Comparison of ENCODE assay signal across 1 cellular context in the genomic region with DNA sequence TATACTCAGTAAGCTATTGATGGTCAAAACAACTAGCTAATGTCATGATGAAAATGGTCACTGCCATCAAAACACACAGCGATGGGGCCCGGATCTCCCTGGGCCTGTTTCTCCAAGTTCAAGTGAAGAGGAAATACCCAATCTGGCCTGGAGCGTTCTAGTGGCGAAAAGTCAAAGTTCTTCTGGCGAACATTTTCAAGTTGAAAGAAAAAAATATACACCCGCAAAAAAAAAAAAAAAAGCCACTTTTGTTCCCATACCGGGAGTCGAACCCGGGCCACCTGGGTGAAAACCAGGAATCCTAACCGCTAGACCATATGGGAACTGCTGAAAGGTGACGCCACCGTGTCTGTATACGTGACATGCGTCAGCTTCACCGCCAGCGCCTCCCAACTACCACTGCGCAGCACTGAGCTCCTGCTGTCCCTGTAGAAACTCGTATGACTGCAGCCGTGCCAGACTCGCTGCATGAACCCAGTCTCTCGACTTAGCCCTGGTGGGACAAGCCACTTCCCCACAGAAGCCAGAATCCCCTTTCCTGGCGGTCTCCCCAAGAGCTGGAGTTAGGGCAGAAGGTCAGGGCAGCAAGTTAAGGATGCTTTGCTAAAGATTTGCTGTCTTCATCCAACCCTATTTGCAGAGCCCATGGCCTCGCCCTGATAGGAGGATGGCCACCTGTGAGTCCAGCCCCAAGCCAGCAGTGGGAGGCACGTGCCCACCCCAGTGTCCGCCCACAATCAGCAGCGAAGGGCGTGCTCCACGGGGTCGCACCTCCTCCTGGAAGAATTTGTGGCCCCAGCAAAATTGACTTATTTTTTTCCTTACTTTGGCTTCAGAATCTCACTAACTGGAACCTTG.
TF ChIP-seq lines count a peak whose summit lies in the region.

No MANE protein-coding gene starts in this region.

TF ChIP-seq in HEK293, 187 proteins besides CTCF, POLR2A, EP300 and RAD21 (continued from another document):
- TF ChIP-seq, protein P1, sequence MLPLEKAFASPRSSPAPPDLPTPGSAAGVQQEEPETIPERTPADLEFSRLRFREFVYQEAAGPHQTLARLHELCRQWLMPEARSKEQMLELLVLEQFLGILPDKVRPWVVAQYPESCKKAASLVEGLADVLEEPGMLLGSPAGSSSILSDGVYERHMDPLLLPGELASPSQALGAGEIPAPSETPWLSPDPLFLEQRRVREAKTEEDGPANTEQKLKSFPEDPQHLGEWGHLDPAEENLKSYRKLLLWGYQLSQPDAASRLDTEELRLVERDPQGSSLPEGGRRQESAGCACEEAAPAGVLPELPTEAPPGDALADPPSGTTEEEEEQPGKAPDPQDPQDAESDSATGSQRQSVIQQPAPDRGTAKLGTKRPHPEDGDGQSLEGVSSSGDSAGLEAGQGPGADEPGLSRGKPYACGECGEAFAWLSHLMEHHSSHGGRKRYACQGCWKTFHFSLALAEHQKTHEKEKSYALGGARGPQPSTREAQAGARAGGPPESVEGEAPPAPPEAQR (tag by site-specific recombination; IDR thresholded peaks at IDR 0.05): 0 out of 2 replicates have a peak, but pooled peaks have one; percentile 72
- TF ChIP-seq ZNF555 (tag by site-specific recombination; conservative IDR thresholded peaks at IDR 0.05): no peak
- TF ChIP-seq, protein P2, sequence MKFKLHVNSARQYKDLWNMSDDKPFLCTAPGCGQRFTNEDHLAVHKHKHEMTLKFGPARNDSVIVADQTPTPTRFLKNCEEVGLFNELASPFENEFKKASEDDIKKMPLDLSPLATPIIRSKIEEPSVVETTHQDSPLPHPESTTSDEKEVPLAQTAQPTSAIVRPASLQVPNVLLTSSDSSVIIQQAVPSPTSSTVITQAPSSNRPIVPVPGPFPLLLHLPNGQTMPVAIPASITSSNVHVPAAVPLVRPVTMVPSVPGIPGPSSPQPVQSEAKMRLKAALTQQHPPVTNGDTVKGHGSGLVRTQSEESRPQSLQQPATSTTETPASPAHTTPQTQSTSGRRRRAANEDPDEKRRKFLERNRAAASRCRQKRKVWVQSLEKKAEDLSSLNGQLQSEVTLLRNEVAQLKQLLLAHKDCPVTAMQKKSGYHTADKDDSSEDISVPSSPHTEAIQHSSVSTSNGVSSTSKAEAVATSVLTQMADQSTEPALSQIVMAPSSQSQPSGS (tag by site-specific recombination; IDR thresholded peaks at IDR 0.05; ENCODE audit: low read depth): no peak
- peak; percentile 92 for TF ChIP-seq TRIM28 (IDR thresholded peaks at IDR 0.05; ENCODE audit: borderline replicate concordance, low read length)
- peak; percentile 32; the same call in 1 of the 2 replicates for TF ChIP-seq KLF7 (tag by site-specific recombination; IDR thresholded peaks at IDR 0.05; ENCODE audit: borderline replicate concordance)
- TF ChIP-seq ZEB2 (tag by site-specific recombination; IDR thresholded peaks at IDR 0.05): no peak
- peak; percentile 92 for TF ChIP-seq SP2 (tag by site-specific recombination; IDR thresholded peaks at IDR 0.05)
- TF ChIP-seq, protein P3, sequence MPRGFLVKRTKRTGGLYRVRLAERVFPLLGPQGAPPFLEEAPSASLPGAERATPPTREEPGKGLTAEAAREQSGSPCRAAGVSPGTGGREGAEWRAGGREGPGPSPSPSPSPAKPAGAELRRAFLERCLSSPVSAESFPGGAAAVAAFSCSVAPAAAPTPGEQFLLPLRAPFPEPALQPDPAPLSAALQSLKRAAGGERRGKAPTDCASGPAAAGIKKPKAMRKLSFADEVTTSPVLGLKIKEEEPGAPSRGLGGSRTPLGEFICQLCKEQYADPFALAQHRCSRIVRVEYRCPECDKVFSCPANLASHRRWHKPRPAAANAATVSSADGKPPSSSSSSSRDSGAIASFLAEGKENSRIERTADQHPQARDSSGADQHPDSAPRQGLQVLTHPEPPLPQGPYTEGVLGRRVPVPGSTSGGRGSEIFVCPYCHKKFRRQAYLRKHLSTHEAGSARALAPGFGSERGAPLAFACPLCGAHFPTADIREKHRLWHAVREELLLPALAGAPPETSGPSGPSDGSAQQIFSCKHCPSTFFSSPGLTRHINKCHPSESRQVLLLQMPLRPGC (tag by site-specific recombination; IDR thresholded peaks at IDR 0.05): no peak
- TF ChIP-seq, protein P4, sequence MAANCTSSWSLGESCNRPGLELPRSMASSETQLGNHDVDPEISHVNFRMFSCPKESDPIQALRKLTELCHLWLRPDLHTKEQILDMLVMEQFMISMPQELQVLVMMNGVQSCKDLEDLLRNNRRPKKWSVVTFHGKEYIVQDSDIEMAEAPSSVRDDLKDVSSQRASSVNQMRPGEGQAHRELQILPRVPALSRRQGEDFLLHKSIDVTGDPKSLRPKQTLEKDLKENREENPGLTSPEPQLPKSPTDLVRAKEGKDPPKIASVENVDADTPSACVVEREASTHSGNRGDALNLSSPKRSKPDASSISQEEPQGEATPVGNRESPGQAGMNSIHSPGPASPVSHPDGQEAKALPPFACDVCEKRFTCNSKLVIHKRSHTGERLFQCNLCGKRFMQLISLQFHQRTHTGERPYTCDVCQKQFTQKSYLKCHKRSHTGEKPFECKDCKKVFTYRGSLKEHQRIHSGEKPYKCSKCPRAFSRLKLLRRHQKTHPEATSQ (tag by site-specific recombination; IDR thresholded peaks at IDR 0.05): no peak
- peak; percentile 83 for TF ChIP-seq ZNF660 (tag by site-specific recombination; IDR thresholded peaks at IDR 0.05)
- no peak for TF ChIP-seq ZNF10 (tag by site-specific recombination; IDR thresholded peaks at IDR 0.05)
- TF ChIP-seq ZNF677 (tag by site-specific recombination; IDR thresholded peaks at IDR 0.05): no peak
- TF ChIP-seq, protein P5, sequence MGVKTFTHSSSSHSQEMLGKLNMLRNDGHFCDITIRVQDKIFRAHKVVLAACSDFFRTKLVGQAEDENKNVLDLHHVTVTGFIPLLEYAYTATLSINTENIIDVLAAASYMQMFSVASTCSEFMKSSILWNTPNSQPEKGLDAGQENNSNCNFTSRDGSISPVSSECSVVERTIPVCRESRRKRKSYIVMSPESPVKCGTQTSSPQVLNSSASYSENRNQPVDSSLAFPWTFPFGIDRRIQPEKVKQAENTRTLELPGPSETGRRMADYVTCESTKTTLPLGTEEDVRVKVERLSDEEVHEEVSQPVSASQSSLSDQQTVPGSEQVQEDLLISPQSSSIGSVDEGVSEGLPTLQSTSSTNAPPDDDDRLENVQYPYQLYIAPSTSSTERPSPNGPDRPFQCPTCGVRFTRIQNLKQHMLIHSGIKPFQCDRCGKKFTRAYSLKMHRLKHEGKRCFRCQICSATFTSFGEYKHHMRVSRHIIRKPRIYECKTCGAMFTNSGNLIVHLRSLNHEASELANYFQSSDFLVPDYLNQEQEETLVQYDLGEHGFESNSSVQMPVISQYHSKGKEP (tag by site-specific recombination; IDR thresholded peaks at IDR 0.05): peak; percentile 34; the same call in 1 of the 2 replicates
- peak; percentile 88 for TF ChIP-seq ZNF2 (tag by site-specific recombination; IDR thresholded peaks at IDR 0.05)
- TF ChIP-seq OSR2 (tag by site-specific recombination; IDR thresholded peaks at IDR 0.05): no peak
- TF ChIP-seq ZNF37A (tag by site-specific recombination; IDR thresholded peaks at IDR 0.05): no peak
- no peak for TF ChIP-seq ZNF366 (tag by site-specific recombination; conservative IDR thresholded peaks at IDR 0.05)
- no peak for TF ChIP-seq ZNF571 (tag by site-specific recombination; IDR thresholded peaks at IDR 0.05)
- TF ChIP-seq ZNF16 (tag by site-specific recombination; IDR thresholded peaks at IDR 0.05; ENCODE audit: low read depth): no peak
- TF ChIP-seq, protein P6, sequence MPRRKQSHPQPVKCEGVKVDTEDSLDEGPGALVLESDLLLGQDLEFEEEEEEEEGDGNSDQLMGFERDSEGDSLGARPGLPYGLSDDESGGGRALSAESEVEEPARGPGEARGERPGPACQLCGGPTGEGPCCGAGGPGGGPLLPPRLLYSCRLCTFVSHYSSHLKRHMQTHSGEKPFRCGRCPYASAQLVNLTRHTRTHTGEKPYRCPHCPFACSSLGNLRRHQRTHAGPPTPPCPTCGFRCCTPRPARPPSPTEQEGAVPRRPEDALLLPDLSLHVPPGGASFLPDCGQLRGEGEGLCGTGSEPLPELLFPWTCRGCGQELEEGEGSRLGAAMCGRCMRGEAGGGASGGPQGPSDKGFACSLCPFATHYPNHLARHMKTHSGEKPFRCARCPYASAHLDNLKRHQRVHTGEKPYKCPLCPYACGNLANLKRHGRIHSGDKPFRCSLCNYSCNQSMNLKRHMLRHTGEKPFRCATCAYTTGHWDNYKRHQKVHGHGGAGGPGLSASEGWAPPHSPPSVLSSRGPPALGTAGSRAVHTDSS (tag by site-specific recombination; IDR thresholded peaks at IDR 0.05): no peak
- TF ChIP-seq KLF8 (tag by site-specific recombination; IDR thresholded peaks at IDR 0.05): 0 out of 2 replicates have a peak, but pooled peaks have one; percentile 33
- no peak for TF ChIP-seq MYNN (tag by site-specific recombination; IDR thresholded peaks at IDR 0.05; ENCODE audit: borderline replicate concordance)
- no peak for TF ChIP-seq ZNF768 (tag by site-specific recombination; IDR thresholded peaks at IDR 0.05)
- TF ChIP-seq ZNF274 (IDR thresholded peaks at IDR 0.05; ENCODE audit: low read length): no peak
- no peak for TF ChIP-seq ZNF274 (tag by site-specific recombination; IDR thresholded peaks at IDR 0.05; ENCODE audit: borderline replicate concordance)
- TF ChIP-seq ZNF140 (tag by site-specific recombination; IDR thresholded peaks at IDR 0.05): no peak
- no peak for TF ChIP-seq ZNF544 (tag by site-specific recombination; IDR thresholded peaks at IDR 0.05)
- TF ChIP-seq ZNF335 (tag by site-specific recombination; conservative IDR thresholded peaks at IDR 0.05): 0 out of 2 replicates have a peak, but pooled peaks have one; percentile 25
